ENCODE assay signal across 19 cellular contexts in genomic region chr14:38972511-38972910, GRCh38.
DNase-seq lines count a peak whose midpoint lies in the region; ATAC-seq and FAIRE-seq lines count a peak whose summit lies in the region.
"Had no signal": no experiment of that assay in that cellular context is flagged by ENCODE, and none has a peak within 500 bp of the region (broad histone marks: within the 10 kb centered on the region; RNA-seq: fewer than 3 reads in every experiment).

No MANE protein-coding gene starts in this region.

- H3K27me3 ChIP-seq in small intestine (ENCODE audit: control insufficient read depth in 2 of 2, insufficient read depth in 2 of 2, low read length in 2 of 2): no peaks in the 10 kb centered on the region

- DNase-seq in small intestine (no peak), hippocampal formation (lab: John Stamatoyannopoulos, UW) (no peak), COR-L47 (lab: John Stamatoyannopoulos, UW) (no peak)
- DNase-seq: 8988T; C1 segment of cervical spinal cord; CD4-positive, alpha-beta memory T cell; DMS153; DND-41; GF-D8; GM23248; H7; HCEC 1CT had no signal

- H3K27ac ChIP-seq in small intestine (ENCODE audit: low read depth in 1 of 2, low read length in 1 of 2): no peak overlapping the region
- H3K27ac ChIP-seq: GM23248 had no signal

- H3K4me3 ChIP-seq in small intestine (ENCODE audit: low read depth in 1 of 2, low read length in 2 of 2): no peak overlapping the region
- H3K4me3 ChIP-seq: GM23248 had no signal

- H3K9me3 ChIP-seq in small intestine (ENCODE audit: control insufficient read depth, low read depth): no peaks in the 10 kb centered on the region

- no peak for ATAC-seq in GM18519 (IDR thresholded peaks at IDR 0.05; ENCODE audit: low FRiP score, unreplicated experiment)

- H3K4me1 ChIP-seq in small intestine (ENCODE audit: control insufficient read depth in 2 of 2, insufficient read depth in 1 of 2, low read depth in 1 of 2, low read length in 1 of 2): no peaks in the 10 kb centered on the region

- peak; percentile 96 for FAIRE-seq in G401.6 (lab: Jason Lieb, UNC)
- peak; percentile 24 for FAIRE-seq in colon (lab: Jason Lieb, UNC)
- peak; percentile 17 for FAIRE-seq in islet of Langerhans (lab: Jason Lieb, UNC)
- FAIRE-seq in small intestine (lab: Jason Lieb, UNC): peak; percentile 74
- FAIRE-seq: GM12891, GM18507, H1 had no signal

- WGBS in small intestine, 3 donors: 91 to 95% (median 95%) methylated on average over 3 of the region's 3 CpGs

- no peaks in the 10 kb centered on the region for H3K36me3 ChIP-seq in small intestine (ENCODE audit: control insufficient read depth in 2 of 2, insufficient read depth in 2 of 2, low read length in 2 of 2)
